In the genomic region with DNA sequence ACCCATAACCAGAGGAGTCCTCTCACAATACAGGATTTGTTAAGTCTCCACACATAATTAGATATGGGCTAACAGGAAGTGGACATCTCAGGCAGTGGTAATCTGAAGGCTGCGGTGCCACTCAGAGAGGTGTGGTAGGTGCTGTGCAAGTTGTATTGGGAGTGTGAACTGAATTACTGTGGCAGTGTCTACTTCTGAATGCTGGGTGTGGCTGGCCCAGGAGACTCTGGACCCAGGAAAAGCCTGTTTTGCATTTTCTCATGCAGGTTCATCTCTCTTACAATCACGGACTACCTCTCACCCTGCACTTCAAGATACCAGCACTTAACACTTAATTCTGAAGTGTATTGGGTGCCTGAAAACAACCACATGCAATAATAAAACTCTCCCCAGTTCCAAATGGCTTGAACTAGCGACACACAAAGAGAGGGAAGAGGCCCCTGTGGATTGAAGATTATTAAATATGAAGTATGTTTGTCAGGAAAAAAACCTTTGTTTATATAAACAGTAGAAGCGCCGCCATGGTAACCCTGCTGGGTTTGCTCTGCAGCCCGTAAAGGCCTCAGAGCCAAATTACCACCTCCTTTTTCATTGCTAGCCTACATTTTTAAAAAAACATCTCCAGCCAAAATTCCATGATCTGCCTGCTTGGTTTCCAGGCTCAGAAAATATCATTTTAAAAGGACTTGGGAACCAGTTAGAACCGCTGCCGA, we compare ENCODE assay signal across 9 cellular contexts.
DNase-seq lines count a peak whose midpoint lies in the region; ATAC-seq and TF ChIP-seq lines count a peak whose summit lies in the region.
"Had no signal": no experiment of that assay in that cellular context is flagged by ENCODE, and none has a peak within 500 bp of the region (broad histone marks: within the 10 kb centered on the region; RNA-seq: fewer than 3 reads in every experiment).

No MANE protein-coding gene starts in this region.

- H3K4me3 ChIP-seq in vagina: no peak overlapping the region

- H3K27ac ChIP-seq in caudate nucleus (ENCODE audit: low read depth, low read length) (peak overlapping the region; percentile 70), vagina (peak overlapping the region; percentile 73)

- DNase-seq in NCI-H510A treated with DMSO at 0.1 percent for 48 hours (lab: John Stamatoyannopoulos, UW) (peak; percentile 51), NCI-H510A (lab: John Stamatoyannopoulos, UW) (no peak), caudate nucleus (lab: John Stamatoyannopoulos, UW) (no peak), medulla oblongata (ENCODE audit: extremely low spot score) (peak; percentile 15), vagina (ENCODE audit: extremely low spot score in 2 of 2) (no peak), middle frontal gyrus (ENCODE audit: extremely low spot score, low spot score) (no peak)
- DNase-seq: activated CD4-positive, alpha-beta T cell treated with anti-CD3 and anti-CD28 coated beads, Interleukin-2, amount 50 U/mL, for 48 hours had no signal

- intact Hi-C loops in vagina (cut with DNase I): no loop called here

- no peaks in the 10 kb centered on the region for H3K36me3 ChIP-seq in vagina

- no peak for ATAC-seq in HG03571 (IDR thresholded peaks at IDR 0.05; ENCODE audit: unreplicated experiment)
- ATAC-seq in GM18907 (IDR thresholded peaks at IDR 0.05; ENCODE audit: unreplicated experiment): no peak

- no peak for TF ChIP-seq POLR2A in vagina (IDR thresholded peaks at IDR 0.05)

- no peaks in the 10 kb centered on the region for H3K9me3 ChIP-seq in vagina

- H3K4me1 ChIP-seq in vagina: peaks cover 54% of the 10 kb centered on the region

- H3K27me3 ChIP-seq in vagina: no peaks in the 10 kb centered on the region

- no peak for TF ChIP-seq CTCF in vagina (IDR thresholded peaks at IDR 0.05)

Comparison
In these comparisons a context has a peak if more than half of its experiments do, and no peak if none do; other contexts are left out.
1. DNase-seq: peak in NCI-H510A treated with DMSO at 0.1 percent for 48 hours (single experiment) and medulla oblongata (single experiment); none in NCI-H510A (single experiment), caudate nucleus (0 of 61), vagina (0 of 2) and middle frontal gyrus (single experiment).